8 cellular contexts compared by ENCODE assay signal in genomic region chr9:121055642-121056143, GRCh38. TPM values are rescaled to one million over a fixed set of nuclear protein-coding genes. Genes with fewer than 3 reads are reported as not detected.
A peak's percentile ranks its signal among the peaks of the same experiment; 100 is the strongest.
DNase-seq lines count a peak whose midpoint lies in the region; ATAC-seq and TF ChIP-seq lines count a peak whose summit lies in the region.

No MANE protein-coding gene starts in this region.

- TF ChIP-seq CTCF in NB4 (IDR thresholded peaks at IDR 0.05; ENCODE audit: low read depth, low read length): peak; percentile 29
- TF ChIP-seq CTCF in retinal pigment epithelial cell (conservative IDR thresholded peaks at IDR 0.05; ENCODE audit: low read depth, low read length): peak; percentile 32

- peak; percentile 47 for ATAC-seq in esophagus mucosa
- no peak for ATAC-seq in GM21576 (IDR thresholded peaks at IDR 0.05; ENCODE audit: unreplicated experiment)

- DNase-seq in DMS 273 (lab: John Stamatoyannopoulos, UW; ENCODE audit: unreplicated experiment) (peak; percentile 11), DMS 273 treated with DMSO at 0.1 percent for 48 hours (lab: John Stamatoyannopoulos, UW) (no peak), NB4 (ENCODE audit: low read depth) (peak; percentile 15), retinal pigment epithelial cell (ENCODE audit: low read depth) (no peak), NCI-H345 (lab: John Stamatoyannopoulos, UW) (no peak), NOMO-1 treated with dmso at 0.1 percent for 144 hours (lab: John Stamatoyannopoulos, UW; ENCODE audit: unreplicated experiment) (no peak)

- no peak for TF ChIP-seq POLR2A in NB4 (IDR thresholded peaks at IDR 0.05; ENCODE audit: extremely low read depth, insufficient read length)

- H3K4me3 ChIP-seq in NB4 (ENCODE audit: low read depth, low read length): no peak overlapping the region
- no peak overlapping the region for H3K4me3 ChIP-seq in retinal pigment epithelial cell (ENCODE audit: low read length)

RNA-seq across cellular contexts. Expression of gene C5, which starts 5.6 kb away (rescaled TPM):
- 3.1 TPM for total RNA-seq in esophagus mucosa

RNA-seq across cellular contexts. Expression of gene CNTRL, which starts 19.1 kb away (rescaled TPM):
- 7.2 TPM for total RNA-seq in esophagus mucosa

Comparison
In these comparisons a context has a peak if more than half of its experiments do, and no peak if none do; other contexts are left out.
1. DNase-seq: peak in DMS 273 (single experiment) and NB4 (single experiment); none in DMS 273 treated with DMSO at 0.1 percent for 48 hours (single experiment), retinal pigment epithelial cell (single experiment), NCI-H345 (single experiment) and NOMO-1 treated with dmso at 0.1 percent for 144 hours (single experiment).